Comparison of ENCODE assay signal across 8 cellular contexts in genomic region chr10:50051995-50052660, GRCh38. TPM values are rescaled to one million over a fixed set of nuclear protein-coding genes. Genes with fewer than 3 reads are reported as not detected.
A peak's percentile ranks its signal among the peaks of the same experiment; 100 is the strongest.
DNase-seq lines count a peak whose midpoint lies in the region; ATAC-seq, FAIRE-seq and TF ChIP-seq lines count a peak whose summit lies in the region.
"Not testable (repeated sequence)": the region's sequence is repeated elsewhere in the genome, so short reads cannot be mapped to it uniquely, and the experiment has no call there.

No MANE protein-coding gene starts in this region.

- BruUV-seq in Panc1 (replicated peaks; lab: Mats Ljungman, UMichigan); mammary epithelial cell (replicated peaks; lab: Mats Ljungman, UMichigan): not testable (repeated sequence)

- H3K4me2 ChIP-seq in A549: peak overlapping the region; percentile 69
- H3K4me2 ChIP-seq in mammary epithelial cell (ENCODE audit: insufficient read depth, low read depth, low read length): not testable (repeated sequence)

- H3K27me3 ChIP-seq in Panc1 (ENCODE audit: control insufficient read depth, insufficient read depth, low read length); mammary epithelial cell (ENCODE audit: insufficient read depth, low read length): not testable (repeated sequence)

- not testable (repeated sequence) for TF ChIP-seq RAD21 in A549 (conservative IDR thresholded peaks at IDR 0.05 in 1 of 2, IDR thresholded peaks at IDR 0.05 in 1 of 2)

- FAIRE-seq in A549 (lab: Jason Lieb, UNC): not testable (repeated sequence)

- H3K9ac ChIP-seq in mammary epithelial cell (ENCODE audit: insufficient read depth, low read length): not testable (repeated sequence)

- DNase-seq in A549 (ENCODE audit: low read depth in 1 of 2, low spot score in 1 of 2) (peak in 1 of 2 experiments; percentile 22), mammary epithelial cell (peak; percentile 43), hepatic stellate cell (ENCODE audit: low spot score) (peak; percentile 42), renal cortical epithelial cell (ENCODE audit: low read depth) (peak; percentile 54)
- not testable (repeated sequence) for DNase-seq in Panc1 (ENCODE audit: low read depth, low spot score)

- H3K4me3 ChIP-seq in A549; Panc1 (ENCODE audit: low read depth in 2 of 2, low read length in 2 of 2); mammary epithelial cell (replicated peaks in 1 of 3; ENCODE audit: insufficient read depth in 1 of 3, low read depth in 2 of 3, low read length in 3 of 3): not testable (repeated sequence)

- not testable (repeated sequence) for H3K36me3 ChIP-seq in Panc1 (ENCODE audit: control insufficient read depth, insufficient read depth, low read length); mammary epithelial cell (ENCODE audit: insufficient read depth, low read length)

- TF ChIP-seq POLR2A in A549 (IDR thresholded peaks at IDR 0.05; ENCODE audit: low read length): not testable (repeated sequence)

- POLR2A ChIA-PET in A549 (lab: Yijun Ruan, JAX); Panc1 (lab: Charles Lee): not testable (repeated sequence)

- ATAC-seq in A549 (peak in 1 of 2 experiments; percentile 61; a peak in 3 of 6 replicates), GM18511 (IDR thresholded peaks at IDR 0.05; ENCODE audit: unreplicated experiment) (peak; percentile 68), GM21447 (IDR thresholded peaks at IDR 0.05; ENCODE audit: unreplicated experiment) (peak; percentile 85), HG02885 (IDR thresholded peaks at IDR 0.05; ENCODE audit: poor library complexity, unreplicated experiment) (peak; percentile 66), Panc1 (peak; percentile 70; the same call in 1 of the 2 replicates)

- not testable (repeated sequence) for TF ChIP-seq EP300 in A549 (IDR thresholded peaks at IDR 0.05)

- H3K27ac ChIP-seq in A549: peak overlapping the region in 1 of 2 experiments; percentile 26; a peak in 1 of 6 replicates
- H3K27ac ChIP-seq in Panc1 (ENCODE audit: low read length); mammary epithelial cell (ENCODE audit: insufficient read depth, low read depth, low read length): not testable (repeated sequence)

- H3K79me2 ChIP-seq in mammary epithelial cell (ENCODE audit: insufficient read depth, low read length): not testable (repeated sequence)

- not testable (repeated sequence) for TF ChIP-seq CTCF in A549 (IDR thresholded peaks at IDR 0.05); Panc1 (IDR thresholded peaks at IDR 0.05); mammary epithelial cell (conservative IDR thresholded peaks at IDR 0.05 in 1 of 2, IDR thresholded peaks at IDR 0.05 in 1 of 2; ENCODE audit: extremely low read depth in 1 of 2, insufficient read depth in 1 of 2, low read depth in 1 of 2, low read length in 2 of 2)

- dilution Hi-C loops in mammary epithelial cell (cut with HindIII; ENCODE audit: low sequenced_read_pairs): not testable (repeated sequence)

- CTCF ChIA-PET in A549 (lab: Yijun Ruan, JAX); Panc1 (lab: Charles Lee); mammary epithelial cell (lab: Charles Lee; ENCODE audit: low non-redundant PET): not testable (repeated sequence)

- H2AFZ ChIP-seq in mammary epithelial cell (ENCODE audit: low read depth, low read length): not testable (repeated sequence)

- intact Hi-C loops in Panc1 (cut with micrococcal nuclease; ENCODE audit: unreplicated experiment); mammary epithelial cell (cut with micrococcal nuclease): not testable (repeated sequence)

- H4K20me1 ChIP-seq in mammary epithelial cell (ENCODE audit: insufficient read depth, low read length): not testable (repeated sequence)

- in situ Hi-C loops in Panc1 (cut with HindIII; ENCODE audit: low pct_unique_long_range_greater_than_20kb, low sequenced_read_pairs); mammary epithelial cell (cut with MboI; ENCODE audit: low sequenced_read_pairs in 2 of 2): not testable (repeated sequence)

- 19% methylated on average over 3 of the region's 3 CpGs for WGBS in A549 (ENCODE audit: missing lambda C conversion rate)
- 91% methylated on average over 3 of the region's 3 CpGs for WGBS in mammary epithelial cell (ENCODE audit: low coverage, missing lambda C conversion rate)

- H3K4me1 ChIP-seq in A549; Panc1 (ENCODE audit: control insufficient read depth, insufficient read depth, low read length); mammary epithelial cell (ENCODE audit: insufficient read depth, low read length): not testable (repeated sequence)

- H3K9me3 ChIP-seq in A549; Panc1 (ENCODE audit: control insufficient read depth, insufficient read depth, low read depth, low read length); mammary epithelial cell (replicated peaks; ENCODE audit: insufficient read depth, low read length): not testable (repeated sequence)

TF ChIP-seq in A549, 52 proteins besides CTCF, POLR2A, EP300 and RAD21:
- 0 out of 4 replicates have a peak, but pooled peaks of 1 of the 2 experiments have one; percentile 24 for TF ChIP-seq CEBPB (IDR thresholded peaks at IDR 0.05)
TF ChIP-seq in A549: peak in this region for 1; not testable (repeated sequence) for 51.

RNA-seq across cellular contexts. Expression of gene WASHC2A, which starts 15.6 kb away (rescaled TPM):
- polyA plus RNA-seq in A549 (2011; rRNA removed) (15.8 and 18.0 TPM in 2 replicates), A549 (2017; fragmentation: RNase III; extraction: RNeasy Plus Mini Kit Qiagen cat#74134 plus additional on column Dnase treatment) (13.7 to 15.8 TPM (median 14.0 TPM) in 3 replicates), mammary epithelial cell (14.7 TPM)
- polyA plus RNA-seq in A549 (2012; cell fraction: cytosol; rRNA removed): 4.5 and 4.6 TPM in 2 replicates
- 6.7 and 8.2 TPM in 2 replicates for polyA plus RNA-seq in A549 (2012; cell fraction: nucleus; rRNA removed)
- 6.5 and 9.1 TPM in 2 replicates for polyA minus RNA-seq in A549 (2011; rRNA and poly(A)+ RNA removed)
- total RNA-seq in Panc1 (2021; ENCODE audit: unreplicated experiment) (67.0 TPM), mammary epithelial cell (10 to 100 TPM; 22.1 to 29.0 TPM), renal cortical epithelial cell (28.0 and 53.7 TPM in 2 replicates)
- 35.5 TPM for polyA plus RNA-seq in Panc1 (2012; ENCODE audit: insufficient read length)
- polyA minus RNA-seq in mammary epithelial cell: 12.9 TPM
